1 cellular context compared by ENCODE assay signal in genomic region chr4:159010563-159011260, GRCh38.
TF ChIP-seq lines count a peak whose summit lies in the region.

No MANE protein-coding gene starts in this region.

TF ChIP-seq in HepG2, 621 proteins besides CTCF, POLR2A, EP300 and RAD21 (continued from another document and continues in another):
- no peak for TF ChIP-seq AHDC1 (CRISPR knock-in tag; IDR thresholded peaks at IDR 0.05; ENCODE audit: borderline replicate concordance)
- no peak for TF ChIP-seq CHCHD3 (CRISPR knock-in tag; IDR thresholded peaks at IDR 0.05)
- no peak for TF ChIP-seq MYNN (CRISPR knock-in tag; IDR thresholded peaks at IDR 0.05; ENCODE audit: low read depth)
- no peak for TF ChIP-seq ZNF510 (CRISPR knock-in tag; IDR thresholded peaks at IDR 0.05; ENCODE audit: low read depth)
- no peak for TF ChIP-seq HNRNPH1 (optimal IDR thresholded peaks at IDR 0.05; ENCODE audit: low read depth, low read length)
- peak; percentile 89 for TF ChIP-seq CEBPG (CRISPR knock-in tag; IDR thresholded peaks at IDR 0.05)
- TF ChIP-seq ZNF430 (CRISPR knock-in tag; IDR thresholded peaks at IDR 0.05) = no peak
- no peak for TF ChIP-seq WIZ (CRISPR knock-in tag; IDR thresholded peaks at IDR 0.05)
- TF ChIP-seq, protein P1, sequence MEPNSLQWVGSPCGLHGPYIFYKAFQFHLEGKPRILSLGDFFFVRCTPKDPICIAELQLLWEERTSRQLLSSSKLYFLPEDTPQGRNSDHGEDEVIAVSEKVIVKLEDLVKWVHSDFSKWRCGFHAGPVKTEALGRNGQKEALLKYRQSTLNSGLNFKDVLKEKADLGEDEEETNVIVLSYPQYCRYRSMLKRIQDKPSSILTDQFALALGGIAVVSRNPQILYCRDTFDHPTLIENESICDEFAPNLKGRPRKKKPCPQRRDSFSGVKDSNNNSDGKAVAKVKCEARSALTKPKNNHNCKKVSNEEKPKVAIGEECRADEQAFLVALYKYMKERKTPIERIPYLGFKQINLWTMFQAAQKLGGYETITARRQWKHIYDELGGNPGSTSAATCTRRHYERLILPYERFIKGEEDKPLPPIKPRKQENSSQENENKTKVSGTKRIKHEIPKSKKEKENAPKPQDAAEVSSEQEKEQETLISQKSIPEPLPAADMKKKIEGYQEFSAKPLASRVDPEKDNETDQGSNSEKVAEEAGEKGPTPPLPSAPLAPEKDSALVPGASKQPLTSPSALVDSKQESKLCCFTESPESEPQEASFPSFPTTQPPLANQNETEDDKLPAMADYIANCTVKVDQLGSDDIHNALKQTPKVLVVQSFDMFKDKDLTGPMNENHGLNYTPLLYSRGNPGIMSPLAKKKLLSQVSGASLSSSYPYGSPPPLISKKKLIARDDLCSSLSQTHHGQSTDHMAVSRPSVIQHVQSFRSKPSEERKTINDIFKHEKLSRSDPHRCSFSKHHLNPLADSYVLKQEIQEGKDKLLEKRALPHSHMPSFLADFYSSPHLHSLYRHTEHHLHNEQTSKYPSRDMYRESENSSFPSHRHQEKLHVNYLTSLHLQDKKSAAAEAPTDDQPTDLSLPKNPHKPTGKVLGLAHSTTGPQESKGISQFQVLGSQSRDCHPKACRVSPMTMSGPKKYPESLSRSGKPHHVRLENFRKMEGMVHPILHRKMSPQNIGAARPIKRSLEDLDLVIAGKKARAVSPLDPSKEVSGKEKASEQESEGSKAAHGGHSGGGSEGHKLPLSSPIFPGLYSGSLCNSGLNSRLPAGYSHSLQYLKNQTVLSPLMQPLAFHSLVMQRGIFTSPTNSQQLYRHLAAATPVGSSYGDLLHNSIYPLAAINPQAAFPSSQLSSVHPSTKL (CRISPR knock-in tag; IDR thresholded peaks at IDR 0.05) = peak; percentile 57
- TF ChIP-seq SIX4 (CRISPR knock-in tag; IDR thresholded peaks at IDR 0.05) = no peak
- no peak; the same call in 1 of the 2 replicates for TF ChIP-seq SOX5 (CRISPR knock-in tag; IDR thresholded peaks at IDR 0.05; ENCODE audit: borderline replicate concordance)
- peak; percentile 70; the same call in 1 of the 2 replicates for TF ChIP-seq RXRB (CRISPR knock-in tag; IDR thresholded peaks at IDR 0.05; ENCODE audit: borderline replicate concordance)
- TF ChIP-seq NCOA2 (CRISPR knock-in tag; IDR thresholded peaks at IDR 0.05) = no peak
- 0 out of 2 replicates have a peak, but pooled peaks have one; percentile 14 for TF ChIP-seq ELF3 (CRISPR knock-in tag; IDR thresholded peaks at IDR 0.05)
- TF ChIP-seq ZNF225 (CRISPR knock-in tag; IDR thresholded peaks at IDR 0.05) = no peak
- TF ChIP-seq ZNF605 (CRISPR knock-in tag; IDR thresholded peaks at IDR 0.05) = no peak
- TF ChIP-seq ZNF383 (CRISPR knock-in tag; IDR thresholded peaks at IDR 0.05; ENCODE audit: borderline replicate concordance) = no peak
- TF ChIP-seq, protein P2, sequence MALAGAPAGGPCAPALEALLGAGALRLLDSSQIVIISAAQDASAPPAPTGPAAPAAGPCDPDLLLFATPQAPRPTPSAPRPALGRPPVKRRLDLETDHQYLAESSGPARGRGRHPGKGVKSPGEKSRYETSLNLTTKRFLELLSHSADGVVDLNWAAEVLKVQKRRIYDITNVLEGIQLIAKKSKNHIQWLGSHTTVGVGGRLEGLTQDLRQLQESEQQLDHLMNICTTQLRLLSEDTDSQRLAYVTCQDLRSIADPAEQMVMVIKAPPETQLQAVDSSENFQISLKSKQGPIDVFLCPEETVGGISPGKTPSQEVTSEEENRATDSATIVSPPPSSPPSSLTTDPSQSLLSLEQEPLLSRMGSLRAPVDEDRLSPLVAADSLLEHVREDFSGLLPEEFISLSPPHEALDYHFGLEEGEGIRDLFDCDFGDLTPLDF (CRISPR knock-in tag; IDR thresholded peaks at IDR 0.05) = no peak
- TF ChIP-seq IRF2 (CRISPR knock-in tag; IDR thresholded peaks at IDR 0.05) = 0 out of 2 replicates have a peak, but pooled peaks have one; percentile 17
- no peak for TF ChIP-seq RFX5 (IDR thresholded peaks at IDR 0.05; ENCODE audit: low read depth, low read length)
- TF ChIP-seq, protein P3, sequence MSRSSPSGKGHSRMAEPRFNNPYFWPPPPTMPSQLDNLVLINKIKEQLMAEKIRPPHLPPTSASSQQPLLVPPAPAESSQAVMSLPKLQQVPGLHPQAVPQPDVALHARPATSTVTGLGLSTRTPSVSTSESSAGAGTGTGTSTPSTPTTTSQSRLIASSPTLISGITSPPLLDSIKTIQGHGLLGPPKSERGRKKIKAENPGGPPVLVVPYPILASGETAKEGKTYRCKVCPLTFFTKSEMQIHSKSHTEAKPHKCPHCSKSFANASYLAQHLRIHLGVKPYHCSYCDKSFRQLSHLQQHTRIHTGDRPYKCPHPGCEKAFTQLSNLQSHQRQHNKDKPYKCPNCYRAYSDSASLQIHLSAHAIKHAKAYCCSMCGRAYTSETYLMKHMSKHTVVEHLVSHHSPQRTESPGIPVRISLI (CRISPR knock-in tag; IDR thresholded peaks at IDR 0.05; ENCODE audit: borderline replicate concordance) = no peak
- no peak for TF ChIP-seq ATAD3A (CRISPR knock-in tag; IDR thresholded peaks at IDR 0.05)
- TF ChIP-seq HNRNPL (IDR thresholded peaks at IDR 0.05; ENCODE audit: low read depth, low read length) = no peak
- no peak for TF ChIP-seq HNRNPUL1 (IDR thresholded peaks at IDR 0.05; ENCODE audit: low read depth, low read length)
- no peak for TF ChIP-seq ZBTB21 (CRISPR knock-in tag; IDR thresholded peaks at IDR 0.05)
- TF ChIP-seq SP5 (CRISPR knock-in tag; IDR thresholded peaks at IDR 0.05; ENCODE audit: borderline replicate concordance, low read depth) = no peak
- TF ChIP-seq, protein P4, sequence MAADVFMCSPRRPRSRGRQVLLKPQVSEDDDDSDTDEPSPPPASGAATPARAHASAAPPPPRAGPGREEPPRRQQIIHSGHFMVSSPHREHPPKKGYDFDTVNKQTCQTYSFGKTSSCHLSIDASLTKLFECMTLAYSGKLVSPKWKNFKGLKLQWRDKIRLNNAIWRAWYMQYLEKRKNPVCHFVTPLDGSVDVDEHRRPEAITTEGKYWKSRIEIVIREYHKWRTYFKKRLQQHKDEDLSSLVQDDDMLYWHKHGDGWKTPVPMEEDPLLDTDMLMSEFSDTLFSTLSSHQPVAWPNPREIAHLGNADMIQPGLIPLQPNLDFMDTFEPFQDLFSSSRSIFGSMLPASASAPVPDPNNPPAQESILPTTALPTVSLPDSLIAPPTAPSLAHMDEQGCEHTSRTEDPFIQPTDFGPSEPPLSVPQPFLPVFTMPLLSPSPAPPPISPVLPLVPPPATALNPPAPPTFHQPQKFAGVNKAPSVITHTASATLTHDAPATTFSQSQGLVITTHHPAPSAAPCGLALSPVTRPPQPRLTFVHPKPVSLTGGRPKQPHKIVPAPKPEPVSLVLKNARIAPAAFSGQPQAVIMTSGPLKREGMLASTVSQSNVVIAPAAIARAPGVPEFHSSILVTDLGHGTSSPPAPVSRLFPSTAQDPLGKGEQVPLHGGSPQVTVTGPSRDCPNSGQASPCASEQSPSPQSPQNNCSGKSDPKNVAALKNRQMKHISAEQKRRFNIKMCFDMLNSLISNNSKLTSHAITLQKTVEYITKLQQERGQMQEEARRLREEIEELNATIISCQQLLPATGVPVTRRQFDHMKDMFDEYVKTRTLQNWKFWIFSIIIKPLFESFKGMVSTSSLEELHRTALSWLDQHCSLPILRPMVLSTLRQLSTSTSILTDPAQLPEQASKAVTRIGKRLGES (CRISPR knock-in tag; IDR thresholded peaks at IDR 0.05; ENCODE audit: borderline replicate concordance) = no peak
- TF ChIP-seq ZNF788 (CRISPR knock-in tag; IDR thresholded peaks at IDR 0.05; ENCODE audit: borderline replicate concordance) = no peak
- peak; percentile 64; the same call in 1 of the 2 replicates for TF ChIP-seq ZNF644 (CRISPR knock-in tag; IDR thresholded peaks at IDR 0.05; ENCODE audit: low read depth)
- no peak for TF ChIP-seq TFDP2 (CRISPR knock-in tag; IDR thresholded peaks at IDR 0.05)
- no peak for TF ChIP-seq SATB2 (CRISPR knock-in tag; IDR thresholded peaks at IDR 0.05)
- no peak for TF ChIP-seq NPAS2 (CRISPR knock-in tag; IDR thresholded peaks at IDR 0.05; ENCODE audit: borderline replicate concordance)
- TF ChIP-seq ZBTB26 (CRISPR knock-in tag; IDR thresholded peaks at IDR 0.05; ENCODE audit: borderline replicate concordance) = no peak
- no peak for TF ChIP-seq ZFP36L1 (CRISPR knock-in tag; IDR thresholded peaks at IDR 0.05)
- no peak for TF ChIP-seq ZNF710 (CRISPR knock-in tag; IDR thresholded peaks at IDR 0.05; ENCODE audit: borderline replicate concordance)
- no peak for TF ChIP-seq XBP1 (CRISPR knock-in tag; IDR thresholded peaks at IDR 0.05)
- TF ChIP-seq CEBPB (IDR thresholded peaks at IDR 0.05; ENCODE audit: borderline replicate concordance, low read depth, low read length) = peak; percentile 89
- no peak for TF ChIP-seq SALL2 (CRISPR knock-in tag; IDR thresholded peaks at IDR 0.05)
- TF ChIP-seq, protein P5, sequence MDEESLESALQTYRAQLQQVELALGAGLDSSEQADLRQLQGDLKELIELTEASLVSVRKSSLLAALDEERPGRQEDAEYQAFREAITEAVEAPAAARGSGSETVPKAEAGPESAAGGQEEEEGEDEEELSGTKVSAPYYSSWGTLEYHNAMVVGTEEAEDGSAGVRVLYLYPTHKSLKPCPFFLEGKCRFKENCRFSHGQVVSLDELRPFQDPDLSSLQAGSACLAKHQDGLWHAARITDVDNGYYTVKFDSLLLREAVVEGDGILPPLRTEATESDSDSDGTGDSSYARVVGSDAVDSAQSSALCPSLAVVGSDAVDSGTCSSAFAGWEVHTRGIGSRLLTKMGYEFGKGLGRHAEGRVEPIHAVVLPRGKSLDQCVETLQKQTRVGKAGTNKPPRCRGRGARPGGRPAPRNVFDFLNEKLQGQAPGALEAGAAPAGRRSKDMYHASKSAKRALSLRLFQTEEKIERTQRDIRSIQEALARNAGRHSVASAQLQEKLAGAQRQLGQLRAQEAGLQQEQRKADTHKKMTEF (CRISPR knock-in tag; IDR thresholded peaks at IDR 0.05) = peak; percentile 15; the same call in 1 of the 2 replicates
- peak; percentile 16; the same call in 1 of the 2 replicates for TF ChIP-seq HMG20A (CRISPR knock-in tag; IDR thresholded peaks at IDR 0.05; ENCODE audit: borderline replicate concordance)
- TF ChIP-seq ZKSCAN5 (CRISPR knock-in tag; IDR thresholded peaks at IDR 0.05) = no peak
- TF ChIP-seq ZNF44 (CRISPR knock-in tag; IDR thresholded peaks at IDR 0.05) = no peak
- TF ChIP-seq ZNF674 (CRISPR knock-in tag; IDR thresholded peaks at IDR 0.05; ENCODE audit: low read depth) = no peak
